34 cellular contexts compared by ENCODE assay signal in genomic region chr4:171794528-171794927, GRCh38. TPM values are rescaled to one million over a fixed set of nuclear protein-coding genes. Genes with fewer than 3 reads are reported as not detected.
"Had no signal": no experiment of that assay in that cellular context is flagged by ENCODE, and none has a peak within 500 bp of the region (broad histone marks: within the 10 kb centered on the region; RNA-seq: fewer than 3 reads in every experiment).

No MANE protein-coding gene starts in this region.

- H3K4me3 Mint-ChIP-seq: activated CD4-positive, alpha-beta memory T cell treated with anti-CD3 and anti-CD28 coated beads, Interleukin-2, amount 10 ng/mL, durations not matched to agents 7 days and 5 days; activated CD8-positive, alpha-beta memory T cell treated with anti-CD3 and anti-CD28 coated beads, Interleukin-2, amount 10 ng/mL, durations not matched to agents 7 days and 5 days; activated naive CD4-positive, alpha-beta T cell treated with anti-CD3 and anti-CD28 coated beads, Interleukin-2, amount 10 ng/mL, durations not matched to agents 7 days and 5 days; activated naive CD8-positive, alpha-beta T cell; activated naive CD8-positive, alpha-beta T cell treated with anti-CD3 and anti-CD28 coated beads, Interleukin-2, amount 50 U/mL, for 24 hours; brain; T-helper 1 cell treated with Interleukin-12 subunit alpha and Interleukin-12 subunit beta and Interleukin-4 antibody, amounts not matched to agents 30 μg/mL and 1 μg/mL, for 36 hours; T-helper 2 cell treated with Interferon-gamma antibody and Interleukin-4, amounts not matched to agents 5 μg/mL and 100 μg/mL, for 36 hours had no signal

- DNase-seq: activated CD4-positive, alpha-beta memory T cell treated with anti-CD3 and anti-CD28 coated beads, Interleukin-2, amount 10 ng/mL, durations not matched to agents 7 days and 5 days; activated CD4-positive, alpha-beta T cell treated with anti-CD3 and anti-CD28 coated beads for 1 hour; activated CD4-positive, alpha-beta T cell treated with anti-CD3 and anti-CD28 coated beads for 48 hours; activated CD4-positive, CD25-positive, alpha-beta regulatory T cell; activated CD8-positive, alpha-beta memory T cell treated with anti-CD3 and anti-CD28 coated beads for 24 hours; activated CD8-positive, alpha-beta memory T cell treated with anti-CD3 and anti-CD28 coated beads, Interleukin-2, amount 10 ng/mL, durations not matched to agents 7 days and 5 days; activated CD8-positive, alpha-beta memory T cell treated with anti-CD3 and anti-CD28 coated beads, Interleukin-2, amount 50 U/mL, for 48 hours; activated effector memory CD4-positive, alpha-beta T cell treated with Interleukin-2 at 50 U/mL for 16 hours; activated naive CD4-positive, alpha-beta T cell treated with anti-CD3 and anti-CD28 coated beads, Interleukin-2, amount 10 ng/mL, durations not matched to agents 7 days and 5 days; activated naive CD8-positive, alpha-beta T cell treated with anti-CD3 and anti-CD28 coated beads, Interleukin-2, amount 50 U/mL, for 24 hours; activated T-cell treated with anti-CD3 and anti-CD28 coated beads, Interleukin-2, amount 50 U/mL, for 48 hours; anterior cingulate cortex; caudate nucleus; cerebellar nuclear complex; NCI-H1092 treated with DMSO at 0.1 percent for 48 hours; NCI-H146; NCI-H187; NCI-H2029 treated with DMSO at 0.1 percent for 48 hours; NCI-H2171 treated with DMSO at 0.1 percent for 48 hours; NCI-H2227 treated with DMSO at 0.1 percent for 48 hours; NCI-H446 treated with DMSO at 0.1 percent for 48 hours; NCI-H524; NCI-H69; NK-92 treated with Interleukin-12 subunit alpha and Interleukin-12 subunit beta, amount 100 ng/mL, for 24 hours; PC-3; Peyer's patch; RPMI8226; SHP77 treated with DMSO at 0.1 percent for 48 hours; SK-N-SH had no signal

- ATAC-seq: activated CD8-positive, alpha-beta memory T cell treated with anti-CD3 and anti-CD28 coated beads, Interleukin-2, amount 10 ng/mL, durations not matched to agents 7 days and 5 days; activated naive CD8-positive, alpha-beta T cell treated with anti-CD3 and anti-CD28 coated beads, Interleukin-2, amount 50 U/mL, for 24 hours; PC-3 had no signal

- H3K27ac Mint-ChIP-seq: activated CD4-positive, alpha-beta memory T cell treated with anti-CD3 and anti-CD28 coated beads, Interleukin-2, amount 10 ng/mL, durations not matched to agents 7 days and 5 days; activated CD8-positive, alpha-beta memory T cell treated with anti-CD3 and anti-CD28 coated beads, Interleukin-2, amount 10 ng/mL, durations not matched to agents 7 days and 5 days; activated naive CD4-positive, alpha-beta T cell treated with anti-CD3 and anti-CD28 coated beads, Interleukin-2, amount 10 ng/mL, durations not matched to agents 7 days and 5 days; activated naive CD8-positive, alpha-beta T cell; activated naive CD8-positive, alpha-beta T cell treated with anti-CD3 and anti-CD28 coated beads, Interleukin-2, amount 50 U/mL, for 24 hours; brain; T-helper 1 cell treated with Interleukin-12 subunit alpha and Interleukin-12 subunit beta and Interleukin-4 antibody, amounts not matched to agents 30 μg/mL and 1 μg/mL, for 36 hours; T-helper 2 cell treated with Interferon-gamma antibody and Interleukin-4, amounts not matched to agents 5 μg/mL and 100 μg/mL, for 36 hours had no signal

- H3K9me3 Mint-ChIP-seq: activated naive CD8-positive, alpha-beta T cell treated with anti-CD3 and anti-CD28 coated beads, Interleukin-2, amount 50 U/mL, for 24 hours; T-helper 1 cell treated with Interleukin-12 subunit alpha and Interleukin-12 subunit beta and Interleukin-4 antibody, amounts not matched to agents 30 μg/mL and 1 μg/mL, for 36 hours; T-helper 2 cell treated with Interferon-gamma antibody and Interleukin-4, amounts not matched to agents 5 μg/mL and 100 μg/mL, for 36 hours had no signal

- H3K36me3 Mint-ChIP-seq: activated CD8-positive, alpha-beta memory T cell treated with anti-CD3 and anti-CD28 coated beads, Interleukin-2, amount 10 ng/mL, durations not matched to agents 7 days and 5 days; activated naive CD4-positive, alpha-beta T cell treated with anti-CD3 and anti-CD28 coated beads, Interleukin-2, amount 10 ng/mL, durations not matched to agents 7 days and 5 days; activated naive CD8-positive, alpha-beta T cell; brain had no signal

- H3K27me3 Mint-ChIP-seq: activated CD4-positive, alpha-beta memory T cell treated with anti-CD3 and anti-CD28 coated beads, Interleukin-2, amount 10 ng/mL, durations not matched to agents 7 days and 5 days; activated CD8-positive, alpha-beta memory T cell treated with anti-CD3 and anti-CD28 coated beads, Interleukin-2, amount 10 ng/mL, durations not matched to agents 7 days and 5 days; activated naive CD4-positive, alpha-beta T cell treated with anti-CD3 and anti-CD28 coated beads, Interleukin-2, amount 10 ng/mL, durations not matched to agents 7 days and 5 days; activated naive CD8-positive, alpha-beta T cell; activated naive CD8-positive, alpha-beta T cell treated with anti-CD3 and anti-CD28 coated beads, Interleukin-2, amount 50 U/mL, for 24 hours; brain had no signal

- H3K4me1 Mint-ChIP-seq: activated CD4-positive, alpha-beta memory T cell treated with anti-CD3 and anti-CD28 coated beads, Interleukin-2, amount 10 ng/mL, durations not matched to agents 7 days and 5 days; activated CD8-positive, alpha-beta memory T cell treated with anti-CD3 and anti-CD28 coated beads, Interleukin-2, amount 10 ng/mL, durations not matched to agents 7 days and 5 days; activated naive CD4-positive, alpha-beta T cell treated with anti-CD3 and anti-CD28 coated beads, Interleukin-2, amount 10 ng/mL, durations not matched to agents 7 days and 5 days; activated naive CD8-positive, alpha-beta T cell treated with anti-CD3 and anti-CD28 coated beads, Interleukin-2, amount 50 U/mL, for 24 hours; brain had no signal

RNA-seq across cellular contexts. Expression of gene GALNTL6, which starts 18.7 kb away (rescaled TPM):
- total RNA-seq: activated CD4-positive, alpha-beta memory T cell treated with anti-CD3 and anti-CD28 coated beads, Interleukin-2, amount 10 ng/mL, durations not matched to agents 7 days and 5 days; activated CD8-positive, alpha-beta memory T cell treated with anti-CD3 and anti-CD28 coated beads, Interleukin-2, amount 10 ng/mL, durations not matched to agents 7 days and 5 days; bronchial epithelial cell; PC-3 had no signal
